ENCODE assay signal across 28 cellular contexts in genomic region chr10:113528876-113529275, GRCh38. TPM values are rescaled to one million over a fixed set of nuclear protein-coding genes. Genes with fewer than 3 reads are reported as not detected.
"Had no signal": no experiment of that assay in that cellular context is flagged by ENCODE, and none has a peak within 500 bp of the region (broad histone marks: within the 10 kb centered on the region; RNA-seq: fewer than 3 reads in every experiment).

No MANE protein-coding gene starts in this region.

- H3K9me3 Mint-ChIP-seq: activated CD4-positive, alpha-beta memory T cell treated with anti-CD3 and anti-CD28 coated beads for 36 hours; activated CD4-positive, alpha-beta T cell treated with anti-CD3 and anti-CD28 coated beads, Interleukin-2, amount 10 ng/mL, durations not matched to agents 7 days and 5 days; activated naive CD4-positive, alpha-beta T cell treated with anti-CD3 and anti-CD28 coated beads, Interleukin-2, amount 50 U/mL, for 72 hours; activated naive CD8-positive, alpha-beta T cell treated with anti-CD3 and anti-CD28 coated beads, Interleukin-2, amount 50 U/mL, for 24 hours; activated T-cell treated with anti-CD3 and anti-CD28 coated beads, Interleukin-2, amount 50 U/mL, for 24 hours; activated T-helper 1 cell treated with anti-CD3 and anti-CD28 coated beads, Interleukin-12 subunit alpha, Interleukin-12 subunit beta, Interleukin-2, Interleukin-4 antibody, amounts not matched to agents 30 ng/mL and 10 ng/mL and 1 ng/mL, durations not matched to agents 14 hours and 24 hours and 36 hours; central memory CD8-positive, alpha-beta T cell; T-helper 1 cell treated with Interleukin-12 subunit alpha and Interleukin-12 subunit beta and Interleukin-4 antibody, amounts not matched to agents 30 μg/mL and 1 μg/mL, for 36 hours had no signal

- H3K4me3 Mint-ChIP-seq: activated CD4-positive, alpha-beta memory T cell treated with anti-CD3 and anti-CD28 coated beads for 36 hours; activated CD4-positive, alpha-beta T cell treated with anti-CD3 and anti-CD28 coated beads, Interleukin-2, amount 10 ng/mL, durations not matched to agents 7 days and 5 days; activated naive CD8-positive, alpha-beta T cell treated with anti-CD3 and anti-CD28 coated beads, Interleukin-2, amount 50 U/mL, for 24 hours; activated T-cell treated with anti-CD3 and anti-CD28 coated beads, Interleukin-2, amount 50 U/mL, for 24 hours; activated T-helper 1 cell treated with anti-CD3 and anti-CD28 coated beads, Interleukin-12 subunit alpha, Interleukin-12 subunit beta, Interleukin-2, Interleukin-4 antibody, amounts not matched to agents 30 ng/mL and 10 ng/mL and 1 ng/mL, durations not matched to agents 14 hours and 24 hours and 36 hours; central memory CD8-positive, alpha-beta T cell; T-helper 1 cell treated with Interleukin-12 subunit alpha and Interleukin-12 subunit beta and Interleukin-4 antibody, amounts not matched to agents 30 μg/mL and 1 μg/mL, for 36 hours had no signal

- ATAC-seq: activated naive CD4-positive, alpha-beta T cell treated with anti-CD3 and anti-CD28 coated beads, Interleukin-2, amount 50 U/mL, for 72 hours; activated naive CD8-positive, alpha-beta T cell treated with anti-CD3 and anti-CD28 coated beads, Interleukin-2, amount 50 U/mL, for 24 hours; body of pancreas; K562 had no signal

- H3K4me1 Mint-ChIP-seq: activated CD4-positive, alpha-beta T cell treated with anti-CD3 and anti-CD28 coated beads, Interleukin-2, amount 10 ng/mL, durations not matched to agents 7 days and 5 days; activated naive CD8-positive, alpha-beta T cell treated with anti-CD3 and anti-CD28 coated beads, Interleukin-2, amount 50 U/mL, for 24 hours; central memory CD8-positive, alpha-beta T cell had no signal

- H3K36me3 Mint-ChIP-seq: activated CD4-positive, alpha-beta memory T cell treated with anti-CD3 and anti-CD28 coated beads for 36 hours; activated naive CD4-positive, alpha-beta T cell treated with anti-CD3 and anti-CD28 coated beads, Interleukin-2, amount 50 U/mL, for 72 hours had no signal

- DNase-seq: activated CD4-positive, alpha-beta memory T cell treated with anti-CD3 and anti-CD28 coated beads for 36 hours; activated CD4-positive, alpha-beta T cell treated with anti-CD3 and anti-CD28 coated beads, Interleukin-2, amount 10 ng/mL, durations not matched to agents 7 days and 5 days; activated CD4-positive, CD25-positive, alpha-beta regulatory T cell; activated effector memory CD4-positive, alpha-beta T cell treated with Interleukin-2 at 50 U/mL for 16 hours; activated naive CD4-positive, alpha-beta T cell; activated naive CD8-positive, alpha-beta T cell treated with anti-CD3 and anti-CD28 coated beads, Interleukin-2, amount 50 U/mL, for 24 hours; activated T-cell treated with anti-CD3 and anti-CD28 coated beads, Interleukin-2, amount 50 U/mL, for 24 hours; amniotic stem cell; body of pancreas; Karpas-422; MM.1S; NCI-H1105 treated with DMSO at 0.1 percent for 48 hours; NCI-H146; NCI-H1930; NCI-H2171; NCI-H226; NCI-H526 treated with DMSO at 0.1 percent for 48 hours; SHP77 had no signal

- H3K27ac Mint-ChIP-seq: activated CD4-positive, alpha-beta memory T cell treated with anti-CD3 and anti-CD28 coated beads for 36 hours; activated CD4-positive, alpha-beta T cell treated with anti-CD3 and anti-CD28 coated beads, Interleukin-2, amount 10 ng/mL, durations not matched to agents 7 days and 5 days; activated naive CD8-positive, alpha-beta T cell treated with anti-CD3 and anti-CD28 coated beads, Interleukin-2, amount 50 U/mL, for 24 hours; activated T-cell treated with anti-CD3 and anti-CD28 coated beads, Interleukin-2, amount 50 U/mL, for 24 hours; activated T-helper 1 cell treated with anti-CD3 and anti-CD28 coated beads, Interleukin-12 subunit alpha, Interleukin-12 subunit beta, Interleukin-2, Interleukin-4 antibody, amounts not matched to agents 30 ng/mL and 10 ng/mL and 1 ng/mL, durations not matched to agents 14 hours and 24 hours and 36 hours; T-helper 1 cell treated with Interleukin-12 subunit alpha and Interleukin-12 subunit beta and Interleukin-4 antibody, amounts not matched to agents 30 μg/mL and 1 μg/mL, for 36 hours had no signal

RNA-seq across cellular contexts. Expression of gene HABP2, which starts 24.0 kb away (rescaled TPM):
- total RNA-seq: activated CD4-positive, alpha-beta memory T cell treated with anti-CD3 and anti-CD28 coated beads for 36 hours; activated CD4-positive, alpha-beta T cell treated with anti-CD3 and anti-CD28 coated beads, Interleukin-2, amount 10 ng/mL, durations not matched to agents 7 days and 5 days; activated CD8-positive, alpha-beta memory T cell treated with anti-CD3 and anti-CD28 coated beads for 36 hours; activated naive CD4-positive, alpha-beta T cell treated with anti-CD3 and anti-CD28 coated beads, Interleukin-2, amount 50 U/mL, for 72 hours; activated T-helper 1 cell treated with anti-CD3 and anti-CD28 coated beads, Interleukin-12 subunit alpha, Interleukin-12 subunit beta, Interleukin-2, Interleukin-4 antibody, amounts not matched to agents 30 ng/mL and 10 ng/mL and 1 ng/mL, durations not matched to agents 14 hours and 24 hours and 36 hours; ascending aorta; bronchial epithelial cell; NCI-H460; SK-MEL-5 had no signal
